ENCODE assay signal across 9 cellular contexts in the genomic region with DNA sequence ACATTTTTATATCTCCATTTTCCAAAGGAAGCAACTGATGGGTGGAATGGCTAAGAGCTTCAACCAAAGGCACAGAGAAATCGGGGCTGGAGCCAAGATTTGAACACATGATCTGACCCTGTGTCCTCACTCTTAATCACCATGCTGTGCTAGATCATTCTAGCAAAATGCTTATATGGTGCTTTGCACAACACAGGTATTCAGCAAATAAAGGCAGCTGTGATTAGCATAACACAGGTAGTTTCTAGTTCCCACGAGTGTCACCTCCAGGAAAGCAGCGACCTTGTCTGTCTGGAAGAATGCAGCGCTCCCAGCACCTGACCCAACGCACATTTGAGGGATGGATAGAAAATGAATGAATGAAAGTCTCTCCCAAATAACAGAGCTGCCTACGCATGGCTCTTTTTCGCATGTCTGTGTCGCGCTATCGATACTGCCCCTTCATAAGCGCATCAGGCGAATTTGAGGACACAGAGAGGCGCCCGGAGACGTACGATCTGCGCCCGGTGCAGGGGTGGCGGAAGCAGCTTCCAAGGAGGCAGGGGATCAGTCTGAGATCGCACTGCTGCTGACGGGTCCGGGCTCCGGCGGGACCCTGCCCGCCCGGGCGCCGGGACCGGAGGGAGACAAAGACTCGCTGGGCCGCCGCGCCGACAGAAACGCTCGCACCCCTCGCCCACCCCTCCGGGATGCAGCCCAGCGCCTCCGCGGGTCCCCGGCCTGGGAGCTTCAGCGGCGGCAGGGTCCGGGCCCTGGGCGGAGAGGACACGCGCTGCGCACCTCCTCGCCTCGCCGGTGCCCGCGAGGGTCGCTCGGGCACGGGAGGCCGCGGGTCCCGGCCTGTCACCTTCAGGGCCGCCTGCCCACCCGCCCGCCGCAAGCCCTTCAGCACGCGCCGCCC. TPM values are rescaled to one million over a fixed set of nuclear protein-coding genes. Genes with fewer than 3 reads are reported as not detected.
A peak's percentile ranks its signal among the peaks of the same experiment; 100 is the strongest.
DNase-seq lines count a peak whose midpoint lies in the region; TF ChIP-seq lines count a peak whose summit lies in the region.
"Had no signal": no experiment of that assay in that cellular context is flagged by ENCODE, and none has a peak within 500 bp of the region (broad histone marks: within the 10 kb centered on the region; RNA-seq: fewer than 3 reads in every experiment).

No MANE protein-coding gene starts in this region.

- peak; percentile 39 for DNase-seq in DMS53 (lab: John Stamatoyannopoulos, UW)
- no peak for DNase-seq in DMS53 treated with DMSO at 0.1 percent for 48 hours (lab: John Stamatoyannopoulos, UW; ENCODE audit: unreplicated experiment)
- DNase-seq in HAP-1 (ENCODE audit: low spot score in 2 of 2), result peak in 1 of 2 experiments; percentile 38
- peak; percentile 60 for DNase-seq in NB4 (ENCODE audit: low read depth)
- DNase-seq in astrocyte of the spinal cord (ENCODE audit: low read depth, low spot score), result peak; percentile 36
- DNase-seq in iris pigment epithelial cell (ENCODE audit: low read depth), result peak; percentile 71
- DNase-seq in stimulated activated CD4-positive, alpha-beta T cell treated with anti-CD3 and anti-CD28 coated beads, Interleukin-2, amount 100 ng/mL, for 24 hours, result peak; percentile 30 to 41
- DNase-seq in ureter (ENCODE audit: low spot score), result no peak

- in situ Hi-C loops in HAP-1 (cut with MboI; ENCODE audit: low sequenced_read_pairs), result no loop called here
- in situ Hi-C loops in astrocyte of the spinal cord (cut with HindIII; ENCODE audit: low sequenced_read_pairs), result no loop called here

- H3K9me3 ChIP-seq in HAP-1, result peaks cover 8% of the 10 kb centered on the region

- TF ChIP-seq CTCF in NB4 (IDR thresholded peaks at IDR 0.05; ENCODE audit: low read depth, low read length), result no peak
- TF ChIP-seq CTCF in astrocyte of the spinal cord (IDR thresholded peaks at IDR 0.05; ENCODE audit: low read depth, low read length), result no peak

- no peaks in the 10 kb centered on the region for H3K27me3 ChIP-seq in HAP-1 (ENCODE audit: low read depth)

- peaks cover 3% of the 10 kb centered on the region; the same call in 1 of the 2 replicates for H3K36me3 ChIP-seq in HAP-1 (replicated peaks)

- H3K4me1 ChIP-seq in HAP-1, result peaks cover 12% of the 10 kb centered on the region

- TF ChIP-seq POLR2A in NB4 (IDR thresholded peaks at IDR 0.05; ENCODE audit: extremely low read depth, insufficient read length), result no peak

- peak overlapping the region; percentile 71 for H3K4me3 ChIP-seq in HAP-1
- peak overlapping the region; percentile 85 for H3K4me3 ChIP-seq in NB4 (ENCODE audit: low read depth, low read length)
- peak overlapping the region; percentile 72 for H3K4me3 ChIP-seq in astrocyte of the spinal cord (ENCODE audit: low read depth, low read length)

RNA-seq across cellular contexts. Expression of a gene that starts 0.6 kb away (rescaled TPM):
- total RNA-seq in ureter, result 51.9 TPM

RNA-seq across cellular contexts. Expression of a gene that starts 24.8 kb away (rescaled TPM):
- total RNA-seq in ureter, result not detected
- total RNA-seq: frontal cortex had no signal

RNA-seq across cellular contexts. Expression of a gene that starts 25.0 kb away (rescaled TPM):
- 5.2 TPM for total RNA-seq in ureter

Comparison
In these comparisons a context has a peak if more than half of its experiments do, and no peak if none do; other contexts are left out.
1. DNase-seq: peak in DMS53 (single experiment), NB4 (single experiment), astrocyte of the spinal cord (single experiment), iris pigment epithelial cell (single experiment) and stimulated activated CD4-positive, alpha-beta T cell treated with anti-CD3 and anti-CD28 coated beads, Interleukin-2, amount 100 ng/mL, for 24 hours (2 of 2); none in DMS53 treated with DMSO at 0.1 percent for 48 hours (single experiment) and ureter (single experiment).
2. Peak in every context shown above with its lines, with median percentiles within 50 percentile points of each other: H3K4me3 ChIP-seq.